ENCODE assay signal across 1 cellular context in the genomic region with DNA sequence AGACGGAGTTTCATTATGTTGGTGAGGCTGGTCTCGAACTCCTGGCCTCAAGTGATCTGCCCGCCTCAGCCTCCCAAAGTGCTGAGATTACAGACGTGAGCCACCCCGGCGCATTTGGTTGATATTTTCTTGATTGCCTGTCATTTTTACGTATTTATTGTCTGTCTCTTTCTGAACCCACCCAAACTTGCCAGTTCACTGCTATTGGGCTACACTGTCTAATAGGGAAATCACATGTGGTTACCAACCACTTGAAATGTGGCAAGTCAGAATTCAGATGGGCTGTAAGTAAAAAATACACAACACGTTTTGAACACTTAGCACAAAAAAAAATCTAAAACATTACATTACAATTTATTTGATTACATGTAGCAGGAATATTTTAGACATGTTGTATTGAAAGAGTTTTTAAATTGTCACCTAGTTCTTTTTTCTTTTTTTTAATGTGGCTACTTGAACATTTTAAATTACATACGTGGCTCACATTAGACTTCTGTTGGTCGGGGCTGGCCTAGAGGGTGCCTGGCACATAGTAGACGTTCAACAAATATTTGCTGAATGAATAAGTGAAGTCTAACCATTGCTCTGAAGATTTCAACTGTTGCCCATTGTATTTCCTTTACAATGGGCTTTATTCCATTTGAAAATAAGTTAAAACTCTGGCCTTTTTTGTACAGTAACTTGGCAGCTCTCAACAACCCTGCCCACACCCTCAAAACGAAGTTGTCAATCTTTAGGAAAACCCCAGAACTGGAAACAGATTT.
TF ChIP-seq lines count a peak whose summit lies in the region.

No MANE protein-coding gene starts in this region.

TF ChIP-seq in GM12878, 131 proteins besides CTCF, POLR2A, EP300 and RAD21:
- no peak for TF ChIP-seq ZNF622 (IDR thresholded peaks at IDR 0.05)
- TF ChIP-seq ZNF207 (IDR thresholded peaks at IDR 0.05; ENCODE audit: borderline replicate concordance) = no peak
- TF ChIP-seq SRF (IDR thresholded peaks at IDR 0.05; ENCODE audit: low read depth in 2 of 2, low read length in 2 of 2) = no peak
- TF ChIP-seq NRF1 (conservative IDR thresholded peaks at IDR 0.05; ENCODE audit: low read depth, low read length) = no peak
- TF ChIP-seq POU2F2 (IDR thresholded peaks at IDR 0.05; ENCODE audit: borderline replicate concordance, low read depth, low read length) = no peak
- no peak for TF ChIP-seq SPI1 (IDR thresholded peaks at IDR 0.05; ENCODE audit: borderline replicate concordance, insufficient read depth, low read depth, low read length)
- no peak for TF ChIP-seq CEBPB (IDR thresholded peaks at IDR 0.05; ENCODE audit: borderline replicate concordance in 1 of 2, low read depth in 2 of 2, low read length in 2 of 2)
- TF ChIP-seq ZNF274 (IDR thresholded peaks at IDR 0.05; ENCODE audit: insufficient read depth, insufficient read length) = no peak
- TF ChIP-seq ETV6 (conservative IDR thresholded peaks at IDR 0.05 in 1 of 2, IDR thresholded peaks at IDR 0.05 in 1 of 2; ENCODE audit: borderline replicate concordance in 1 of 2, low read depth in 1 of 2) = no peak
- TF ChIP-seq MTA2 (IDR thresholded peaks at IDR 0.05; ENCODE audit: low read depth) = no peak
- no peak for TF ChIP-seq ESRRA (IDR thresholded peaks at IDR 0.05; ENCODE audit: low read length)
- TF ChIP-seq ATF7 (IDR thresholded peaks at IDR 0.05; ENCODE audit: low read depth) = no peak
- TF ChIP-seq EGR1 (IDR thresholded peaks at IDR 0.05; ENCODE audit: borderline replicate concordance in 1 of 2, low read depth in 2 of 2, low read length in 2 of 2) = no peak
- no peak for TF ChIP-seq CBX5 (IDR thresholded peaks at IDR 0.05; ENCODE audit: low read depth)
- no peak for TF ChIP-seq CREM (IDR thresholded peaks at IDR 0.05; ENCODE audit: low read depth)
- no peak for TF ChIP-seq TARDBP (IDR thresholded peaks at IDR 0.05; ENCODE audit: borderline replicate concordance)
TF ChIP-seq in GM12878: peak in this region for 0.
